ENCODE assay signal across 22 cellular contexts in the genomic region with DNA sequence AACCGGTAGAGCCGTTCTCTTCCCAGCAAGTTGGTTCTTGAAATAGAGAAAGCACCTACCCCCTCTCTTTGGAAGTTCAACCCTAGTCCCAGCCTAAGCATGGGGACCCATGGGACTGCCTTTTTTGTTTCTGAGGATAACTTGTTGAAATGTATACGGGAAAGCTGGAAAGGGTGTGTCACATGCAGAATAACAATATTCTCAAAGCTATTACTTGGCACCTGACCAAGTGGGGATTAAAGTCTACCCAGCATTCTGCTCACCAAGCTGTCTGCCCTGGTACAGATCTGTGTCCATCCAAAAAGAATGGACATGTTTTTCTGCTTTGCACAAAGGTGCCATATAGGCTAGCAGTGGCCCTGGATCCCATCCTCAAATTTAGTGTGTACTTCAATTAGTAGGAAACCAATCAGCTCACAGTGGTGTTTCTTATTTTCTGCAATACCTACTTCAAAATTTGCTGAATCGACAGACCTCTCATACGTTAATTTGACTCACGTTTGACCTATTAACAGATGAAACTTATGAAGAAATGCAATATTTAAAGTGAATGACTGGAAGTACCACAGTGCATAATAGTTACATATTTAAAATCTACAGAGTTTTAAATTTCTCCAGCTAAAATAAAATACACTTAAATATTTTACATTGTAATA.
"Had no signal": no experiment of that assay in that cellular context is flagged by ENCODE, and none has a peak within 500 bp of the region (broad histone marks: within the 10 kb centered on the region; RNA-seq: fewer than 3 reads in every experiment).

No MANE protein-coding gene starts in this region.

- ATAC-seq: lower lobe of right lung; naive thymus-derived CD8-positive, alpha-beta T cell; WTC11 had no signal

- H3K27me3 Mint-ChIP-seq: activated naive CD8-positive, alpha-beta T cell; activated T-cell treated with anti-CD3 and anti-CD28 coated beads, Interleukin-2, amount 50 U/mL, for 24 hours; dendritic cell treated with granulocyte-macrophage colony-stimulating factor and Interleukin-4, amounts not matched to agents 40 ng/mL and 50 ng/mL, for 4 days; naive thymus-derived CD8-positive, alpha-beta T cell; type B pancreatic cell had no signal

- H3K9ac ChIP-seq: neural progenitor cell had no signal

- H3K36me3 Mint-ChIP-seq: type B pancreatic cell had no signal

- DNase-seq: activated naive CD4-positive, alpha-beta T cell; activated T-cell treated with anti-CD3 and anti-CD28 coated beads, Interleukin-2, amount 50 U/mL, for 24 hours; adrenal gland; brain microvascular endothelial cell; caudate nucleus; effector CD4-positive, alpha-beta T cell; kidney; lower lobe of right lung; naive thymus-derived CD8-positive, alpha-beta T cell; posterior cingulate gyrus; sigmoid colon; stimulated activated CD4-positive, alpha-beta T cell treated with anti-CD3 and anti-CD28 coated beads, Interleukin-2, amount 100 ng/mL, for 48 hours; stimulated activated naive CD4-positive, alpha-beta T cell; testis had no signal

- H3K4me1 ChIP-seq: adrenal gland, ascending aorta, lower lobe of right lung, neural progenitor cell, sigmoid colon, testis, vagina had no signal

- H3K9me3 Mint-ChIP-seq: activated T-cell treated with anti-CD3 and anti-CD28 coated beads, Interleukin-2, amount 50 U/mL, for 24 hours; activated T-helper 2 cell treated with anti-CD3 and anti-CD28 coated beads, Interferon-gamma antibody, Interleukin-2, Interleukin-4, amounts not matched to agents 10 μg/mL and 5 μg/mL and 100 μg/mL, durations not matched to agents 14 hours and 24 hours and 36 hours; dendritic cell treated with granulocyte-macrophage colony-stimulating factor and Interleukin-4, amounts not matched to agents 40 ng/mL and 50 ng/mL, for 4 days; naive thymus-derived CD8-positive, alpha-beta T cell; neural progenitor cell; type B pancreatic cell; WTC11 had no signal

- H3K27me3 ChIP-seq: adrenal gland, ascending aorta, brain microvascular endothelial cell, neural progenitor cell, sigmoid colon, testis, vagina had no signal

- H2AFZ ChIP-seq: neural progenitor cell had no signal

- H3K9me3 ChIP-seq: adrenal gland, ascending aorta, lower lobe of right lung, sigmoid colon, testis, vagina had no signal

- H3K4me3 ChIP-seq: adrenal gland, ascending aorta, lower lobe of right lung, neural progenitor cell, sigmoid colon, testis, vagina had no signal

- H3K4me3 Mint-ChIP-seq: activated naive CD8-positive, alpha-beta T cell; activated T-cell treated with anti-CD3 and anti-CD28 coated beads, Interleukin-2, amount 50 U/mL, for 24 hours; dendritic cell treated with granulocyte-macrophage colony-stimulating factor and Interleukin-4, amounts not matched to agents 40 ng/mL and 50 ng/mL, for 4 days; naive thymus-derived CD8-positive, alpha-beta T cell; neural progenitor cell; type B pancreatic cell; WTC11 had no signal

- H3K27ac ChIP-seq: adrenal gland, ascending aorta, brain microvascular endothelial cell, lower lobe of right lung, neural progenitor cell, sigmoid colon, testis, vagina had no signal

- H3K36me3 ChIP-seq: adrenal gland, ascending aorta, brain microvascular endothelial cell, lower lobe of right lung, neural progenitor cell, vagina had no signal

- H3K27ac Mint-ChIP-seq: activated naive CD8-positive, alpha-beta T cell; activated T-cell treated with anti-CD3 and anti-CD28 coated beads, Interleukin-2, amount 50 U/mL, for 24 hours; activated T-helper 2 cell treated with anti-CD3 and anti-CD28 coated beads, Interferon-gamma antibody, Interleukin-2, Interleukin-4, amounts not matched to agents 10 μg/mL and 5 μg/mL and 100 μg/mL, durations not matched to agents 14 hours and 24 hours and 36 hours; dendritic cell treated with granulocyte-macrophage colony-stimulating factor and Interleukin-4, amounts not matched to agents 40 ng/mL and 50 ng/mL, for 4 days; naive thymus-derived CD8-positive, alpha-beta T cell; neural progenitor cell; type B pancreatic cell; WTC11 had no signal

- H3K4me1 Mint-ChIP-seq: naive thymus-derived CD8-positive, alpha-beta T cell; neural progenitor cell had no signal

- H3K4me2 ChIP-seq: neural progenitor cell had no signal
